ENCODE assay signal across 20 cellular contexts in genomic region chr1:28340221-28340974, GRCh38.
"Had no signal": no experiment of that assay in that cellular context is flagged by ENCODE, and none has a peak within 500 bp of the region (broad histone marks: within the 10 kb centered on the region; RNA-seq: fewer than 3 reads in every experiment).

No MANE protein-coding gene starts in this region.

- H3K4me1 Mint-ChIP-seq: mesothelial cell of epicardium; nephron; stimulated activated naive B cell treated with anti-CD40 and anti-IgM and Interleukin-4, amounts not matched to agents 10 μg/mL and 1 μg/mL and 100 μg/mL, for 72 hours had no signal

- FAIRE-seq: keratinocyte, urothelium cell line had no signal

- H3K27ac ChIP-seq: cardiac muscle cell, foreskin keratinocyte, sigmoid colon, thyroid gland had no signal

- H3K27me3 ChIP-seq: cardiac muscle cell, foreskin keratinocyte, sigmoid colon, thyroid gland had no signal

- H3K9me3 ChIP-seq: sigmoid colon, thyroid gland had no signal

- ATAC-seq: effector memory CD8-positive, alpha-beta T cell; foreskin keratinocyte; left lobe of liver; stimulated activated naive B cell treated with anti-CD40 and anti-IgM and Interleukin-4, amounts not matched to agents 10 μg/mL and 1 μg/mL and 100 μg/mL, for 72 hours had no signal

- H3K4me3 Mint-ChIP-seq: effector memory CD8-positive, alpha-beta T cell; mesothelial cell of epicardium; nephron; stimulated activated naive B cell treated with anti-CD40 and anti-IgM and Interleukin-4, amounts not matched to agents 10 μg/mL and 1 μg/mL and 100 μg/mL, for 72 hours; T-helper 1 cell treated with Interleukin-12 subunit alpha and Interleukin-12 subunit beta and Interleukin-4 antibody, amounts not matched to agents 30 μg/mL and 1 μg/mL, for 36 hours had no signal

- H3K4me1 ChIP-seq: sigmoid colon, thyroid gland had no signal

- H3K27me3 Mint-ChIP-seq: effector memory CD8-positive, alpha-beta T cell; stimulated activated naive B cell treated with anti-CD40 and anti-IgM and Interleukin-4, amounts not matched to agents 10 μg/mL and 1 μg/mL and 100 μg/mL, for 72 hours had no signal

- H3K9me3 Mint-ChIP-seq: effector memory CD8-positive, alpha-beta T cell; mesothelial cell of epicardium; nephron; stimulated activated naive B cell treated with anti-CD40 and anti-IgM and Interleukin-4, amounts not matched to agents 10 μg/mL and 1 μg/mL and 100 μg/mL, for 72 hours; T-helper 1 cell treated with Interleukin-12 subunit alpha and Interleukin-12 subunit beta and Interleukin-4 antibody, amounts not matched to agents 30 μg/mL and 1 μg/mL, for 36 hours had no signal

- H3K4me3 ChIP-seq: cardiac muscle cell, lung, sigmoid colon, thyroid gland had no signal

- DNase-seq: activated CD4-positive, alpha-beta T cell treated with anti-CD3 and anti-CD28 coated beads, Interleukin-2, amount 50 U/mL, for 4 hours; activated CD4-positive, CD25-positive, alpha-beta regulatory T cell treated with anti-CD3 and anti-CD28 coated beads, Interleukin-2, amount 50 U/mL, for 72 hours; activated naive CD4-positive, alpha-beta T cell treated with anti-CD3 and anti-CD28 coated beads, Interleukin-2, amount 50 U/mL, for 16 hours; activated T-cell treated with anti-CD3 and anti-CD28 coated beads, Interleukin-2, amount 50 U/mL, for 1 hour; amniotic stem cell; effector memory CD8-positive, alpha-beta T cell; foreskin keratinocyte; hippocampal formation; stimulated activated CD4-positive, alpha-beta T cell treated with anti-CD3 and anti-CD28 coated beads, Interleukin-4, amount 100 ng/mL, for 4 hours; stimulated activated naive B cell treated with anti-CD40 and anti-IgM and Interleukin-4, amounts not matched to agents 10 μg/mL and 1 μg/mL and 100 μg/mL, for 72 hours; thyroid gland had no signal

- H3K27ac Mint-ChIP-seq: effector memory CD8-positive, alpha-beta T cell; mesothelial cell of epicardium; nephron; stimulated activated naive B cell treated with anti-CD40 and anti-IgM and Interleukin-4, amounts not matched to agents 10 μg/mL and 1 μg/mL and 100 μg/mL, for 72 hours; T-helper 1 cell treated with Interleukin-12 subunit alpha and Interleukin-12 subunit beta and Interleukin-4 antibody, amounts not matched to agents 30 μg/mL and 1 μg/mL, for 36 hours had no signal
